In the genomic region with DNA sequence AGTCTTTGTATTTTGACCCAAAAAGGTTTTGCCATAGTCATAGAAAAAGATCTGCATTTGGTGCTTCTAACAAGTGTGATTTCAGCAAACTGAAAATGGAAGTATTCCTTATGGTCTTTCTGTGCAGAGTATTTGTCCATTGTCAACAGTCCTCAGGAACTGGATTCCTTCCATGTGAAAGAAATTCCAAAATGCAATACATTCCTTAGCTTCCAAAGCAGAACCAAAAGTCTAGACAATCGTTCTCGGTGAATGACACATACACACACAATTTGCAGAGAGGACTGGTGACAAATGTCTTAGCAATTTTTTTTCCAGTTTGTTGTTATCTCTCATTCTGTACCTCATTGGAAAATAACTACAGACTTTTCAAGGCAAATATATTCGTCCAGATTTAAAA, we compare ENCODE assay signal across 17 cellular contexts.
DNase-seq lines count a peak whose midpoint lies in the region; ATAC-seq and TF ChIP-seq lines count a peak whose summit lies in the region.
"Had no signal": no experiment of that assay in that cellular context is flagged by ENCODE, and none has a peak within 500 bp of the region (broad histone marks: within the 10 kb centered on the region; RNA-seq: fewer than 3 reads in every experiment).

No MANE protein-coding gene starts in this region.

- H3K9me3 Mint-ChIP-seq in immature natural killer cell, result peaks cover 14 to 50% (median 26%) of the 10 kb centered on the region in 6 donors
- peaks cover 5% of the 10 kb centered on the region for H3K9me3 Mint-ChIP-seq in activated CD8-positive, alpha-beta T cell treated with anti-CD3 and anti-CD28 coated beads for 36 hours
- H3K9me3 Mint-ChIP-seq: nephron had no signal

- no peak overlapping the region for H3K9ac ChIP-seq in mammary epithelial cell (ENCODE audit: insufficient read depth, low read length)

- no TSS peak for BruUV-seq in mammary epithelial cell (replicated peaks; lab: Mats Ljungman, UMichigan)

- H3K4me3 ChIP-seq in mammary epithelial cell (replicated peaks in 1 of 3; ENCODE audit: insufficient read depth in 1 of 3, low read depth in 2 of 3, low read length in 3 of 3) (no peak overlapping the region), kidney epithelial cell (ENCODE audit: low read depth, low read length) (no peak overlapping the region)
- H3K4me3 ChIP-seq: body of pancreas, vagina had no signal

- no peaks in the 10 kb centered on the region for H4K20me1 ChIP-seq in mammary epithelial cell (ENCODE audit: insufficient read depth, low read length)

- no peak overlapping the region for H2AFZ ChIP-seq in mammary epithelial cell (ENCODE audit: low read depth, low read length)

- H3K27me3 ChIP-seq in mammary epithelial cell (ENCODE audit: insufficient read depth, low read length) (no peaks in the 10 kb centered on the region), kidney epithelial cell (ENCODE audit: control insufficient read depth, insufficient read depth, low read length) (no peaks in the 10 kb centered on the region)
- H3K27me3 ChIP-seq: body of pancreas, vagina had no signal

- in situ Hi-C loops in ACHN (cut with HindIII; ENCODE audit: low pct_ligation_motif_present, low pct_unique_long_range_greater_than_20kb, low sequenced_read_pairs), result no loop called here
- in situ Hi-C loops in mammary epithelial cell (cut with MboI; ENCODE audit: low sequenced_read_pairs in 2 of 2), result no loop called here

- no peak overlapping the region for H3K4me2 ChIP-seq in mammary epithelial cell (ENCODE audit: insufficient read depth, low read depth, low read length)

- no peaks in the 10 kb centered on the region for H3K27me3 Mint-ChIP-seq in immature natural killer cell (ENCODE audit: low read depth in 3 of 3)
- no peaks in the 10 kb centered on the region for H3K27me3 Mint-ChIP-seq in activated CD8-positive, alpha-beta T cell treated with anti-CD3 and anti-CD28 coated beads for 36 hours

- H3K36me3 Mint-ChIP-seq in immature natural killer cell, result no peaks in the 10 kb centered on the region
- no peaks in the 10 kb centered on the region for H3K36me3 Mint-ChIP-seq in activated CD8-positive, alpha-beta T cell treated with anti-CD3 and anti-CD28 coated beads for 36 hours (ENCODE audit: low read depth)

- intact Hi-C loops in mammary epithelial cell (cut with micrococcal nuclease), result no loop called here
- intact Hi-C loops in activated CD8-positive, alpha-beta T cell treated with anti-CD3 and anti-CD28 coated beads for 36 hours (cut with micrococcal nuclease), result no loop called here

- no peaks in the 10 kb centered on the region for H3K4me1 Mint-ChIP-seq in immature natural killer cell
- no peaks in the 10 kb centered on the region for H3K4me1 Mint-ChIP-seq in activated CD8-positive, alpha-beta T cell treated with anti-CD3 and anti-CD28 coated beads for 36 hours (ENCODE audit: low read depth)

- H3K27ac Mint-ChIP-seq in immature natural killer cell, result no peak overlapping the region
- H3K27ac Mint-ChIP-seq in activated CD8-positive, alpha-beta T cell treated with anti-CD3 and anti-CD28 coated beads for 36 hours, result no peak overlapping the region
- H3K27ac Mint-ChIP-seq: activated T-cell treated with anti-CD3 and anti-CD28 coated beads, Interleukin-2, amount 50 U/mL, for 72 hours; nephron had no signal

- POLR2A ChIA-PET in activated CD8-positive, alpha-beta T cell treated with anti-CD3 and anti-CD28 coated beads for 36 hours (lab: Charles Lee), result no interaction called here

- DNase-seq in ACHN (peak; percentile 84), HS-27A (ENCODE audit: low read depth) (peak; percentile 81), mammary epithelial cell (peak; percentile 26), kidney epithelial cell (ENCODE audit: low read depth) (peak; percentile 83), NCI-H1930 (lab: John Stamatoyannopoulos, UW) (no peak), immature natural killer cell (no peak)
- DNase-seq in activated CD8-positive, alpha-beta T cell treated with anti-CD3 and anti-CD28 coated beads for 36 hours, result no peak
- DNase-seq: activated CD4-positive, alpha-beta T cell treated with anti-CD3 and anti-CD28 coated beads for 48 hours; activated T-cell treated with anti-CD3 and anti-CD28 coated beads, Interleukin-2, amount 50 U/mL, for 72 hours; body of pancreas; DMS53; H7; NCI-H1694; stimulated activated CD4-positive, alpha-beta T cell treated with anti-CD3 and anti-CD28 coated beads, Interleukin-12 subunit alpha, Interleukin-12 subunit beta, amount 100 ng/mL, for 4 hours had no signal

- TF ChIP-seq CTCF in mammary epithelial cell (conservative IDR thresholded peaks at IDR 0.05 in 1 of 2, IDR thresholded peaks at IDR 0.05 in 1 of 2; ENCODE audit: extremely low read depth in 1 of 2, insufficient read depth in 1 of 2, low read depth in 1 of 2, low read length in 2 of 2) (no peak), kidney epithelial cell (IDR thresholded peaks at IDR 0.05; ENCODE audit: insufficient read depth, low read length, poor library complexity, severe bottlenecking) (no peak)
- TF ChIP-seq CTCF in activated CD8-positive, alpha-beta T cell treated with anti-CD3 and anti-CD28 coated beads for 36 hours (IDR thresholded peaks at IDR 0.05), result no peak

- ATAC-seq in activated CD8-positive, alpha-beta T cell treated with anti-CD3 and anti-CD28 coated beads for 36 hours, result no peak
- no peak for ATAC-seq in GM19395 (IDR thresholded peaks at IDR 0.05; ENCODE audit: unreplicated experiment)
- ATAC-seq: activated T-cell treated with anti-CD3 and anti-CD28 coated beads, Interleukin-2, amount 50 U/mL, for 72 hours; body of pancreas had no signal

- dilution Hi-C loops in mammary epithelial cell (cut with HindIII; ENCODE audit: low sequenced_read_pairs), result no loop called here

- H3K9me3 ChIP-seq in mammary epithelial cell (replicated peaks; ENCODE audit: insufficient read depth, low read length), result no peaks in the 10 kb centered on the region
- H3K9me3 ChIP-seq: body of pancreas, vagina had no signal

- no peak overlapping the region for H3K27ac ChIP-seq in mammary epithelial cell (ENCODE audit: insufficient read depth, low read depth, low read length)
- H3K27ac ChIP-seq: body of pancreas, vagina had no signal

- no peaks in the 10 kb centered on the region for H3K4me1 ChIP-seq in mammary epithelial cell (ENCODE audit: insufficient read depth, low read length)
- H3K4me1 ChIP-seq: body of pancreas had no signal

- no peak overlapping the region for H3K4me3 Mint-ChIP-seq in immature natural killer cell
- no peak overlapping the region for H3K4me3 Mint-ChIP-seq in activated CD8-positive, alpha-beta T cell treated with anti-CD3 and anti-CD28 coated beads for 36 hours
- H3K4me3 Mint-ChIP-seq: activated T-cell treated with anti-CD3 and anti-CD28 coated beads, Interleukin-2, amount 50 U/mL, for 72 hours; nephron had no signal

- CTCF ChIA-PET in mammary epithelial cell (lab: Charles Lee; ENCODE audit: low non-redundant PET), result no interaction called here
- CTCF ChIA-PET in activated CD8-positive, alpha-beta T cell treated with anti-CD3 and anti-CD28 coated beads for 36 hours (lab: Charles Lee), result no interaction called here

- H3K79me2 ChIP-seq in mammary epithelial cell (ENCODE audit: insufficient read depth, low read length), result no peaks in the 10 kb centered on the region

- H3K36me3 ChIP-seq in mammary epithelial cell (ENCODE audit: insufficient read depth, low read length), result no peaks in the 10 kb centered on the region
- H3K36me3 ChIP-seq in kidney epithelial cell (ENCODE audit: control insufficient read depth, insufficient read depth, low read length), result no peaks in the 10 kb centered on the region
- H3K36me3 ChIP-seq: vagina had no signal

- 5% methylated on average over 3 of the region's 3 CpGs for WGBS in mammary epithelial cell (ENCODE audit: low coverage, missing lambda C conversion rate)

Comparison
In these comparisons a context has a peak if more than half of its experiments do, and no peak if none do; other contexts are left out.
1. DNase-seq: peak in ACHN (single experiment), HS-27A (single experiment), mammary epithelial cell (single experiment) and kidney epithelial cell (single experiment); none in NCI-H1930 (0 of 2), immature natural killer cell (0 of 3) and activated CD8-positive, alpha-beta T cell treated with anti-CD3 and anti-CD28 coated beads for 36 hours (single experiment).